8 cellular contexts compared by ENCODE assay signal in genomic region chr19:15304140-15304705, GRCh38. TPM values are rescaled to one million over a fixed set of nuclear protein-coding genes. Genes with fewer than 3 reads are reported as not detected.
DNase-seq lines count a peak whose midpoint lies in the region; ATAC-seq and TF ChIP-seq lines count a peak whose summit lies in the region.

No MANE protein-coding gene starts in this region.

- no peaks in the 10 kb centered on the region for H3K27me3 ChIP-seq in cardiac muscle cell

- peaks cover 36% of the 10 kb centered on the region for H3K4me1 ChIP-seq in cardiac muscle cell (ENCODE audit: low read depth)

- no peaks in the 10 kb centered on the region for H3K36me3 ChIP-seq in cardiac muscle cell

- no peak overlapping the region for H3K4me3 ChIP-seq in cardiac muscle cell

- TF ChIP-seq CTCF in VCaP (conservative IDR thresholded peaks at IDR 0.05): no peak
- TF ChIP-seq CTCF in cardiac muscle cell (IDR thresholded peaks at IDR 0.05; ENCODE audit: low read depth, low read length): no peak

- H3K27ac ChIP-seq in VCaP: peak overlapping the region; percentile 86
- peak overlapping the region; percentile 79 for H3K27ac ChIP-seq in cardiac muscle cell

- no peak for ATAC-seq in HG03521 (IDR thresholded peaks at IDR 0.05; ENCODE audit: unreplicated experiment)
- no peak for ATAC-seq in GM21717 (IDR thresholded peaks at IDR 0.05; ENCODE audit: unreplicated experiment)

- peak; percentile 8 to 41 for DNase-seq in NCI-H2081 (lab: John Stamatoyannopoulos, UW)
- no peak for DNase-seq in NCI-H2081 treated with DMSO at 0.1 percent for 48 hours (lab: John Stamatoyannopoulos, UW)
- DNase-seq in cardiac muscle cell (ENCODE audit: low read depth in 1 of 2, low spot score in 1 of 2): peak in 1 of 2 donors; percentile 47
- DNase-seq in stimulated activated CD8-positive, alpha-beta memory T cell treated with anti-CD3 and anti-CD28 coated beads, Interleukin-4, amount 100 ng/mL, for 48 hours: peak; percentile 68
- DNase-seq in kidney glomerular epithelial cell (lab: John Stamatoyannopoulos, UW): no peak

- no peaks in the 10 kb centered on the region for H3K9me3 ChIP-seq in cardiac muscle cell (ENCODE audit: low read depth)

RNA-seq across cellular contexts. Expression of gene BRD4, which starts 28.1 kb away (rescaled TPM):
- 25.9 and 42.5 TPM in 2 replicates for total RNA-seq in cardiac muscle cell
- polyA plus RNA-seq in cardiac muscle cell: 86.1 and 109 TPM in 2 replicates

Comparison
In these comparisons a context has a peak if more than half of its experiments do, and no peak if none do; other contexts are left out.
1. DNase-seq: peak in NCI-H2081 (2 of 2) and stimulated activated CD8-positive, alpha-beta memory T cell treated with anti-CD3 and anti-CD28 coated beads, Interleukin-4, amount 100 ng/mL, for 48 hours (single experiment); none in NCI-H2081 treated with DMSO at 0.1 percent for 48 hours (single experiment) and kidney glomerular epithelial cell (single experiment).